ENCODE assay signal across 26 cellular contexts in genomic region chr5:77391240-77391765, GRCh38.
DNase-seq lines count a peak whose midpoint lies in the region; ATAC-seq, FAIRE-seq and TF ChIP-seq lines count a peak whose summit lies in the region.
"Had no signal": no experiment of that assay in that cellular context is flagged by ENCODE, and none has a peak within 500 bp of the region (broad histone marks: within the 10 kb centered on the region; RNA-seq: fewer than 3 reads in every experiment).

No MANE protein-coding gene starts in this region.

- no peaks in the 10 kb centered on the region for H3K79me2 ChIP-seq in HepG2 (ENCODE audit: insufficient read depth, low read length)

- BruUV-seq in HepG2 (replicated peaks; lab: Mats Ljungman, UMichigan), result no TSS peak

- H4K8ac ChIP-seq in mesenchymal stem cell (ENCODE audit: low read length), result no peak overlapping the region

- TF ChIP-seq EP300 in HepG2 (IDR thresholded peaks at IDR 0.05; ENCODE audit: low read depth in 2 of 2, low read length in 2 of 2) (no peak), HepG2 (CRISPR knock-in tag; IDR thresholded peaks at IDR 0.05; ENCODE audit: borderline replicate concordance) (no peak)

- no peaks in the 10 kb centered on the region for H3K27me3 ChIP-seq in right lobe of liver
- peaks cover 0 to 3% of the 10 kb centered on the region in 2 experiments; a peak in 1 of 5 replicates for H3K27me3 ChIP-seq in HepG2 (ENCODE audit: control insufficient read depth in 1 of 2, insufficient read depth in 2 of 2, low read length in 2 of 2)
- peaks cover 0 to 9% of the 10 kb centered on the region in 2 experiments for H3K27me3 ChIP-seq in mesenchymal stem cell (ENCODE audit: control insufficient read depth in 1 of 2, insufficient read depth in 1 of 2, low read length in 2 of 2)
- H3K27me3 ChIP-seq: MG63 had no signal

- H3K36me3 ChIP-seq in right lobe of liver (no peaks in the 10 kb centered on the region), HepG2 (replicated peaks in 1 of 2; ENCODE audit: control insufficient read depth in 1 of 2, insufficient read depth in 2 of 2, low read length in 2 of 2) (no peaks in the 10 kb centered on the region), mesenchymal stem cell (ENCODE audit: control insufficient read depth in 1 of 2, insufficient read depth in 2 of 2, low read depth in 1 of 2, low read length in 2 of 2) (no peaks in the 10 kb centered on the region)
- H3K36me3 ChIP-seq: MG63, SJCRH30 had no signal

- H2BK15ac ChIP-seq in mesenchymal stem cell (ENCODE audit: low read depth, poor library complexity, severe bottlenecking), result no peak overlapping the region

- H2AFZ ChIP-seq in HepG2 (ENCODE audit: low read length) (no peak overlapping the region), mesenchymal stem cell (ENCODE audit: low read depth, low read length) (no peak overlapping the region)
- H2AFZ ChIP-seq: PC-9 had no signal

- TF ChIP-seq CTCF in right lobe of liver (IDR thresholded peaks at IDR 0.05) (no peak), HepG2 (CRISPR knock-in tag; IDR thresholded peaks at IDR 0.05) (no peak)

- ATAC-seq in right lobe of liver (peak; percentile 17 to 36 (median 28)), HepG2 (no peak), HG02623 (IDR thresholded peaks at IDR 0.05; ENCODE audit: unreplicated experiment) (no peak), GM21528 (IDR thresholded peaks at IDR 0.05; ENCODE audit: low FRiP score, unreplicated experiment) (no peak)
- ATAC-seq: Right ventricle myocardium inferior, SK-N-SH treated with all-trans-retinoic acid at 6 μM for 48 hours had no signal

- H3K4me3 ChIP-seq in right lobe of liver, result no peak overlapping the region
- no peak overlapping the region for H3K4me3 ChIP-seq in HepG2 (replicated peaks in 1 of 3; ENCODE audit: insufficient read depth in 1 of 3, low read depth in 2 of 3, low read length in 3 of 3)
- peak overlapping the region in 1 of 2 experiments; percentile 12 for H3K4me3 ChIP-seq in mesenchymal stem cell (ENCODE audit: insufficient read depth in 1 of 2, low read depth in 1 of 2, low read length in 2 of 2)
- H3K4me3 ChIP-seq: MG63, PC-9, SJCRH30 had no signal

- H2BK120ac ChIP-seq in mesenchymal stem cell (ENCODE audit: low read depth, low read length), result no peak overlapping the region

- peak overlapping the region; percentile 27 for H4K91ac ChIP-seq in mesenchymal stem cell (ENCODE audit: low read length)

- H3K4me1 ChIP-seq in right lobe of liver (peaks cover 0 to 13% (median 0%) of the 10 kb centered on the region in 4 donors), HepG2 (ENCODE audit: insufficient read depth, low read length) (peaks cover 31% of the 10 kb centered on the region), mesenchymal stem cell (ENCODE audit: control insufficient read depth, insufficient read depth, low read depth, low read length) (peaks cover 4% of the 10 kb centered on the region)

- no peak overlapping the region for H3K23ac ChIP-seq in mesenchymal stem cell (ENCODE audit: low read length in 2 of 2)

- in situ Hi-C loops in HepG2 (cut with HindIII; ENCODE audit: extremely low pct_ligation_motif_present, low pct_unique_long_range_greater_than_20kb), result no loop called here

- H3K27ac ChIP-seq in right lobe of liver, result no peak overlapping the region
- no peak overlapping the region for H3K27ac ChIP-seq in HepG2 (ENCODE audit: extremely low read length, insufficient read depth, low read length)
- H3K27ac ChIP-seq in mesenchymal stem cell (ENCODE audit: low read length, poor library complexity, severe bottlenecking), result no peak overlapping the region
- H3K27ac ChIP-seq in temporal lobe (ENCODE audit: low read depth, low read length), result peak overlapping the region; percentile 50
- H3K27ac ChIP-seq: PC-9, SJCRH30 had no signal

- H3K9me3 ChIP-seq in right lobe of liver, result no peaks in the 10 kb centered on the region
- no peaks in the 10 kb centered on the region for H3K9me3 ChIP-seq in HepG2 (ENCODE audit: low read length)
- no peaks in the 10 kb centered on the region for H3K9me3 ChIP-seq in mesenchymal stem cell (ENCODE audit: control insufficient read depth, low read length)
- H3K9me3 ChIP-seq: MG63, SJCRH30 had no signal

- intact Hi-C loops in right lobe of liver (cut with DNase I), result no loop called here
- intact Hi-C loops in HepG2 (cut with micrococcal nuclease; ENCODE audit: unreplicated experiment), result no loop called here

- H2BK12ac ChIP-seq in mesenchymal stem cell (ENCODE audit: low read length in 2 of 2), result no peak overlapping the region

- no peaks in the 10 kb centered on the region for H3K79me1 ChIP-seq in mesenchymal stem cell (replicated peaks; ENCODE audit: low read length, poor library complexity, severe bottlenecking)

- DNase-seq in right lobe of liver (no peak), HepG2 (ENCODE audit: low spot score) (no peak), cerebellar cortex (ENCODE audit: low spot score) (peak; percentile 94), mesenchymal stem cell (no peak), dedifferentiated amniotic fluid mesenchymal stem cell (ENCODE audit: extremely low spot score) (no peak)
- DNase-seq: 8988T; DMS153; DND-41; H7; KG1; NCI-H2029; NCI-H2171 treated with DMSO at 0.1 percent for 48 hours; NCI-H446; NCI-H524 treated with DMSO at 0.1 percent for 48 hours; NCI-H82; NK-92 treated with Interleukin-12 subunit alpha and Interleukin-12 subunit beta, amount 100 ng/mL, for 24 hours; PC-9; SJCRH30 had no signal

- POLR2A ChIA-PET in HepG2 (lab: Yijun Ruan, JAX), result no interaction called here

- H3K4me2 ChIP-seq in HepG2 (ENCODE audit: low read depth, low read length) (no peak overlapping the region), mesenchymal stem cell (ENCODE audit: low read length, poor library complexity, severe bottlenecking) (no peak overlapping the region)
- H3K4me2 ChIP-seq: PC-9 had no signal

- no peak overlapping the region for H3K18ac ChIP-seq in mesenchymal stem cell (ENCODE audit: low read depth in 1 of 2, low read length in 2 of 2)

- H2AK5ac ChIP-seq in mesenchymal stem cell (ENCODE audit: low read length, severe bottlenecking), result no peak overlapping the region

- WGBS in right lobe of liver (ENCODE audit: insufficient coverage, low coverage, low lambda C conversion rate, missing lambda C conversion rate), result 61% methylated on average over 6 of the region's 10 CpGs
- WGBS in HepG2 (ENCODE audit: low lambda C conversion rate), result 67% methylated on average over 8 of the region's 10 CpGs
- WGBS in mesenchymal stem cell, result 87% methylated on average over 10 of the region's 10 CpGs

- no peak overlapping the region for H2BK5ac ChIP-seq in mesenchymal stem cell (ENCODE audit: low read depth, low read length, poor library complexity, severe bottlenecking)

- H3K4ac ChIP-seq in mesenchymal stem cell (ENCODE audit: low read depth in 1 of 2, low read length in 2 of 2), result no peak overlapping the region

- H4K20me1 ChIP-seq in HepG2 (ENCODE audit: insufficient read depth, low read length), result no peaks in the 10 kb centered on the region

- CTCF ChIA-PET in HepG2 (lab: Yijun Ruan, JAX; ENCODE audit: low intra/inter-chr PET ratio, low total read pairs), result no interaction called here

- no peak for FAIRE-seq in HepG2 (lab: Jason Lieb, UNC)
- FAIRE-seq: GM18507, HTR-8/SVneo had no signal

- TF ChIP-seq POLR2A in right lobe of liver (IDR thresholded peaks at IDR 0.05) (no peak), HepG2 (IDR thresholded peaks at IDR 0.05; ENCODE audit: insufficient read depth in 1 of 2, low read depth in 2 of 2, low read length in 2 of 2) (no peak)

- no peak overlapping the region for H3K9ac ChIP-seq in HepG2 (ENCODE audit: insufficient read depth, low read depth, low read length)
- peak overlapping the region; percentile 27 for H3K9ac ChIP-seq in mesenchymal stem cell (ENCODE audit: low read length)

- TF ChIP-seq RAD21 in HepG2 (CRISPR knock-in tag; IDR thresholded peaks at IDR 0.05), result no peak

- H3K14ac ChIP-seq in mesenchymal stem cell (ENCODE audit: low read length in 2 of 2), result no peak overlapping the region

TF ChIP-seq in HepG2, 621 proteins besides CTCF, POLR2A, EP300 and RAD21:
- TF ChIP-seq ZNF83 (CRISPR knock-in tag; IDR thresholded peaks at IDR 0.05; ENCODE audit: borderline replicate concordance) (no peak), U2AF2 (IDR thresholded peaks at IDR 0.05; ENCODE audit: low read depth, low read length) (no peak), TBP (CRISPR knock-in tag; IDR thresholded peaks at IDR 0.05) (no peak)

Comparison
In these comparisons a context has a peak if more than half of its experiments do, and no peak if none do; other contexts are left out.
1. ATAC-seq: peak in right lobe of liver (4 of 4); none in HepG2 (single experiment), HG02623 (single experiment) and GM21528 (single experiment).